Comparison of ENCODE assay signal across 1 cellular context in genomic region chr10:96512524-96512991, GRCh38.
TF ChIP-seq lines count a peak whose summit lies in the region.

No MANE protein-coding gene starts in this region.

TF ChIP-seq in HEK293, 187 proteins besides CTCF, POLR2A, EP300 and RAD21 (continued from another document):
- TF ChIP-seq ZNF692 (tag by site-specific recombination; IDR thresholded peaks at IDR 0.05) (peak; percentile 77), ZBTB17 (tag by site-specific recombination; IDR thresholded peaks at IDR 0.05) (peak; percentile 55), ZBTB6 (tag by site-specific recombination; IDR thresholded peaks at IDR 0.05) (peak; percentile 78), ZNF341 (tag by site-specific recombination; IDR thresholded peaks at IDR 0.05; ENCODE audit: low read depth) (peak; percentile 58; the same call in 1 of the 2 replicates), ZNF426 (tag by site-specific recombination; IDR thresholded peaks at IDR 0.05) (no peak), ZNF677 (tag by site-specific recombination; IDR thresholded peaks at IDR 0.05) (no peak), GLIS2 (tag by site-specific recombination; IDR thresholded peaks at IDR 0.05) (peak; percentile 32; the same call in 1 of the 2 replicates), WT1 (tag by site-specific recombination; IDR thresholded peaks at IDR 0.05) (no peak), FEZF1 (tag by site-specific recombination; IDR thresholded peaks at IDR 0.05) (no peak), ZNF48 (tag by site-specific recombination; IDR thresholded peaks at IDR 0.05) (no peak)
